In the genomic region with DNA sequence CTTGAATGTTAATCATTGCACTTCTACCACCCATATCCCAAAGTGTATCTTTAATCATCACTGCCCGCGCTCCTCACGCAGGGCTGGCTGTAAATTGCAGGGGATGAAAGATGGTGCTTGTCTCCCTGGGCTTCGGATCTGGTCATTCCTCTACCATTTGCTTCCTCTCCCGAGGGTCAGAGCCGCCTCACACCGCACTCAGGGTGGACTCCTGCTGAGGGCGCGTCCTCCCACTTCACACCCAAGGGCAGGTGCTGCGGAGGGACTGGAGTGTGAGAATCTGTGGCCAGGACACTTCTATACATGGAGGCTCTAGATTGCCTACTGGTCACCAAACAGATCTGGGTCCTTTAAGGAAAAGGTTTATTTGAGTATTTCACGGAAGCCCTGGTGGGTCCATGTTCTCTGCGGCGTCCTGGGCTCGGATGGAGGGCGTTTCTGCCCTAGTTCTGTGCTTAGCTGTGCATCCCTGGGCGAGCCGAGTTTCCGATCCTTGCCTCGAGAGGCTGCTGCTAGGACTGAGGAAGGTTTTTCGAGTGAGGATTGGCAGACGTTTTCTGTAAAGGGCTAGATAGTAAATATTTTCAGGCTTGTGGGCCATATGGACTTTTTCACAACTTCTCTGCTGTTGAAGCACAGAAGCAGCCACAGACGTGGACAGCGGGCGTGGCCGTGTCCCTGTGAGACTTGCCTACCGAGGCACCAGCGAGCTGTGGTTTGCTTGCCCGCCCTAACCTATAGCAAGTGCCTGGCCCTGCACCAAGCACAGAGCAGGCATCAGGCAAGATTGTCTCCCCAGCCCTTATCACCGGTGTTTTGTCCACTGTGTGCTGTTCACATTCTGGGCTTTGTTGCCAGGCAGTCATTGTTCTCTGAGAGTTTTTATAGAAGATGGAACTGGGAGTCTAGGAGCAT, we compare ENCODE assay signal across 16 cellular contexts.
DNase-seq lines count a peak whose midpoint lies in the region; ATAC-seq and TF ChIP-seq lines count a peak whose summit lies in the region.
"Had no signal": no experiment of that assay in that cellular context is flagged by ENCODE, and none has a peak within 500 bp of the region (broad histone marks: within the 10 kb centered on the region; RNA-seq: fewer than 3 reads in every experiment).

No MANE protein-coding gene starts in this region.

- H3K4me3 ChIP-seq in esophagus (ENCODE audit: low read depth in 1 of 2, low read length in 2 of 2) = no peak overlapping the region
- no peak overlapping the region for H3K4me3 ChIP-seq in lower lobe of right lung
- H3K4me3 ChIP-seq in vagina = no peak overlapping the region
- H3K4me3 ChIP-seq: GM12878 had no signal

- no peaks in the 10 kb centered on the region for H3K36me3 Mint-ChIP-seq in activated T-helper 1 cell treated with anti-CD3 and anti-CD28 coated beads, Interleukin-12 subunit alpha, Interleukin-12 subunit beta, Interleukin-2, Interleukin-4 antibody, amounts not matched to agents 30 ng/mL and 10 ng/mL and 1 ng/mL, durations not matched to agents 14 hours and 24 hours and 36 hours (ENCODE audit: low read depth)

- H3K4me3 Mint-ChIP-seq in activated T-helper 1 cell treated with anti-CD3 and anti-CD28 coated beads, Interleukin-12 subunit alpha, Interleukin-12 subunit beta, Interleukin-2, Interleukin-4 antibody, amounts not matched to agents 30 ng/mL and 10 ng/mL and 1 ng/mL, durations not matched to agents 14 hours and 24 hours and 36 hours = no peak overlapping the region

- H3K9me3 Mint-ChIP-seq in activated T-helper 1 cell treated with anti-CD3 and anti-CD28 coated beads, Interleukin-12 subunit alpha, Interleukin-12 subunit beta, Interleukin-2, Interleukin-4 antibody, amounts not matched to agents 30 ng/mL and 10 ng/mL and 1 ng/mL, durations not matched to agents 14 hours and 24 hours and 36 hours = no peaks in the 10 kb centered on the region

- H3K27ac ChIP-seq in esophagus (ENCODE audit: low read depth in 2 of 2, low read length in 1 of 2) = peak overlapping the region; percentile 85 to 96
- no peak overlapping the region for H3K27ac ChIP-seq in lower lobe of right lung
- peak overlapping the region; percentile 72 for H3K27ac ChIP-seq in vagina
- H3K27ac ChIP-seq: C4-2B had no signal

- no peaks in the 10 kb centered on the region for H3K27me3 ChIP-seq in esophagus (ENCODE audit: control insufficient read depth in 1 of 2, insufficient read depth in 2 of 2, low read length in 2 of 2)
- H3K27me3 ChIP-seq in lower lobe of right lung (ENCODE audit: low read depth) = no peaks in the 10 kb centered on the region
- no peaks in the 10 kb centered on the region for H3K27me3 ChIP-seq in vagina

- H3K27me3 Mint-ChIP-seq in activated T-helper 1 cell treated with anti-CD3 and anti-CD28 coated beads, Interleukin-12 subunit alpha, Interleukin-12 subunit beta, Interleukin-2, Interleukin-4 antibody, amounts not matched to agents 30 ng/mL and 10 ng/mL and 1 ng/mL, durations not matched to agents 14 hours and 24 hours and 36 hours (ENCODE audit: insufficient read depth) = no peaks in the 10 kb centered on the region

- intact Hi-C loops in left cardiac atrium (cut with DNase I) = no loop called here
- intact Hi-C loops in cardiac septum (cut with DNase I) = no loop called here
- intact Hi-C loops in lower lobe of right lung (cut with DNase I) = no loop called here
- intact Hi-C loops in vagina (cut with DNase I) = no loop called here
- intact Hi-C loops in activated T-helper 1 cell treated with anti-CD3 and anti-CD28 coated beads, Interleukin-12 subunit alpha, Interleukin-12 subunit beta, Interleukin-2, Interleukin-4 antibody, amounts not matched to agents 30 ng/mL and 10 ng/mL and 1 ng/mL, durations not matched to agents 14 hours and 24 hours and 36 hours (cut with micrococcal nuclease) = no loop called here

- H3K36me3 ChIP-seq in esophagus (ENCODE audit: control insufficient read depth in 2 of 2, insufficient read depth in 2 of 2, low read length in 1 of 2) = peaks cover 0 to 6% of the 10 kb centered on the region in 2 donors
- H3K36me3 ChIP-seq in lower lobe of right lung = peaks cover 16% of the 10 kb centered on the region
- H3K36me3 ChIP-seq in vagina = no peaks in the 10 kb centered on the region

- H3K9me3 ChIP-seq in esophagus (ENCODE audit: control insufficient read depth in 2 of 2, insufficient read depth in 1 of 2, low read depth in 1 of 2, low read length in 1 of 2) (no peaks in the 10 kb centered on the region), lower lobe of right lung (no peaks in the 10 kb centered on the region), vagina (no peaks in the 10 kb centered on the region)

- WGBS in esophagus, 2 donors = 85 to 87% methylated on average over 29 of the region's 29 CpGs

- H3K4me1 ChIP-seq in esophagus (ENCODE audit: control insufficient read depth in 2 of 2, insufficient read depth in 2 of 2, low read length in 1 of 2) = peaks cover 6 to 44% of the 10 kb centered on the region in 2 donors
- peaks cover 12% of the 10 kb centered on the region for H3K4me1 ChIP-seq in lower lobe of right lung
- peaks cover 46% of the 10 kb centered on the region for H3K4me1 ChIP-seq in vagina

- no peak for TF ChIP-seq POLR2A in vagina (IDR thresholded peaks at IDR 0.05)

- ATAC-seq in left cardiac atrium (no peak), lower lobe of right lung (no peak), HG02885 (IDR thresholded peaks at IDR 0.05; ENCODE audit: poor library complexity, unreplicated experiment) (no peak)
- ATAC-seq: GM12878, HCT116 had no signal

- DNase-seq in left cardiac atrium = peak; percentile 18
- no peak for DNase-seq in cardiac septum (ENCODE audit: low spot score)
- DNase-seq in lower lobe of right lung = peak; percentile 27
- DNase-seq in vagina (ENCODE audit: extremely low spot score in 2 of 2) = no peak
- DNase-seq in germinal center (ENCODE audit: low spot score) = no peak
- DNase-seq in activated T-helper 1 cell treated with anti-CD3 and anti-CD28 coated beads, Interleukin-12 subunit alpha, Interleukin-12 subunit beta, Interleukin-2, Interleukin-4 antibody, amounts not matched to agents 30 ng/mL and 10 ng/mL and 1 ng/mL, durations not matched to agents 14 hours and 24 hours and 36 hours (ENCODE audit: low spot score) = no peak
- DNase-seq: DND-41, GDM1, NCI-H1105, NCI-H1694, NCI-H524 had no signal

- no peak overlapping the region for H3K27ac Mint-ChIP-seq in activated T-helper 1 cell treated with anti-CD3 and anti-CD28 coated beads, Interleukin-12 subunit alpha, Interleukin-12 subunit beta, Interleukin-2, Interleukin-4 antibody, amounts not matched to agents 30 ng/mL and 10 ng/mL and 1 ng/mL, durations not matched to agents 14 hours and 24 hours and 36 hours

- H3K4me1 Mint-ChIP-seq in activated T-helper 1 cell treated with anti-CD3 and anti-CD28 coated beads, Interleukin-12 subunit alpha, Interleukin-12 subunit beta, Interleukin-2, Interleukin-4 antibody, amounts not matched to agents 30 ng/mL and 10 ng/mL and 1 ng/mL, durations not matched to agents 14 hours and 24 hours and 36 hours (ENCODE audit: low read depth) = peaks cover 16% of the 10 kb centered on the region

- TF ChIP-seq CTCF in lower lobe of right lung (IDR thresholded peaks at IDR 0.05) (no peak), vagina (IDR thresholded peaks at IDR 0.05) (no peak)

Comparison
In these comparisons a context has a peak if more than half of its experiments do, and no peak if none do; other contexts are left out.
1. DNase-seq: peak in left cardiac atrium (single experiment) and lower lobe of right lung (single experiment); none in cardiac septum (single experiment), vagina (0 of 2), germinal center (single experiment) and activated T-helper 1 cell treated with anti-CD3 and anti-CD28 coated beads, Interleukin-12 subunit alpha, Interleukin-12 subunit beta, Interleukin-2, Interleukin-4 antibody, amounts not matched to agents 30 ng/mL and 10 ng/mL and 1 ng/mL, durations not matched to agents 14 hours and 24 hours and 36 hours (single experiment).